1 cellular context compared by ENCODE assay signal in the genomic region with DNA sequence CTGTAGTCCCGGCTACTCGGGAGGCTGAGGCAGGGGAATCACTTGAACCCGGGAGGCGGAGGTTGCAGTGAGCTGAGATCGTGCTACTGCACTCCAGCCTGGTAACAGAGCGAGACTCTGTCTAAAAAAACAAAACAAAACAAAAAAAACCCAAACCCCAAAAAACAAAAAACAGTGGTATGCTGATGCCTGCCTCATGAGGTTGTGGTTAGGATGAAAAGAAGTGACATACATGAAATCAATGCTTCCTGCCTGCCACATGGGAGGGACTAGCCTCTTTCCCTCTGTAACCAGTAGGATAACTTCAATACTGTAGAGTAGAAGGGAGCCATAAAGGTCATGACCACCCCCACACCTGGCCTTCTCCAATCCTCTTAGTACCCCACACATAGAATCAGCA.
TF ChIP-seq lines count a peak whose summit lies in the region.

No MANE protein-coding gene starts in this region.

TF ChIP-seq in K562, 482 proteins besides CTCF, POLR2A, EP300 and RAD21:
- TF ChIP-seq TOE1 (IDR thresholded peaks at IDR 0.05; ENCODE audit: borderline replicate concordance) (0 out of 2 replicates have a peak, but pooled peaks have one; percentile 24), TOE1 (CRISPR knock-in tag; IDR thresholded peaks at IDR 0.05; ENCODE audit: borderline replicate concordance, low read depth) (no peak), HNRNPLL (IDR thresholded peaks at IDR 0.05; ENCODE audit: low read depth, low read length, poor library complexity, severe bottlenecking) (no peak), BCOR (IDR thresholded peaks at IDR 0.05) (0 out of 2 replicates have a peak, but pooled peaks have one; percentile 7), ARNT (IDR thresholded peaks at IDR 0.05) (0 out of 4 replicates have a peak, but pooled peaks of 1 of the 2 experiments have one; percentile 49), ZNF77 (CRISPR knock-in tag; IDR thresholded peaks at IDR 0.05) (no peak), ARID2 (IDR thresholded peaks at IDR 0.05) (0 out of 2 replicates have a peak, but pooled peaks have one; percentile 24), NFATC3 (IDR thresholded peaks at IDR 0.05) (0 out of 2 replicates have a peak, but pooled peaks have one; percentile 29), NBN (IDR thresholded peaks at IDR 0.05; ENCODE audit: low read depth) (peak; percentile 42; the same call in 1 of the 2 replicates), ZNF740 (CRISPR knock-in tag; IDR thresholded peaks at IDR 0.05) (no peak), ZNF740 (tag; IDR thresholded peaks at IDR 0.05) (no peak), ZNF592 (IDR thresholded peaks at IDR 0.05) (no peak), ZNF280B (CRISPR knock-in tag; IDR thresholded peaks at IDR 0.05) (no peak), CXXC5 (CRISPR knock-in tag; IDR thresholded peaks at IDR 0.05) (0 out of 2 replicates have a peak, but pooled peaks have one; percentile 19), FOXO4 (CRISPR knock-in tag; IDR thresholded peaks at IDR 0.05) (no peak), EGR1 (conservative IDR thresholded peaks at IDR 0.05) (0 out of 2 replicates have a peak, but pooled peaks have one; percentile 10), HLTF (IDR thresholded peaks at IDR 0.05) (peak; percentile 84; the same call in 1 of the 2 replicates)
- TF ChIP-seq, protein P1, sequence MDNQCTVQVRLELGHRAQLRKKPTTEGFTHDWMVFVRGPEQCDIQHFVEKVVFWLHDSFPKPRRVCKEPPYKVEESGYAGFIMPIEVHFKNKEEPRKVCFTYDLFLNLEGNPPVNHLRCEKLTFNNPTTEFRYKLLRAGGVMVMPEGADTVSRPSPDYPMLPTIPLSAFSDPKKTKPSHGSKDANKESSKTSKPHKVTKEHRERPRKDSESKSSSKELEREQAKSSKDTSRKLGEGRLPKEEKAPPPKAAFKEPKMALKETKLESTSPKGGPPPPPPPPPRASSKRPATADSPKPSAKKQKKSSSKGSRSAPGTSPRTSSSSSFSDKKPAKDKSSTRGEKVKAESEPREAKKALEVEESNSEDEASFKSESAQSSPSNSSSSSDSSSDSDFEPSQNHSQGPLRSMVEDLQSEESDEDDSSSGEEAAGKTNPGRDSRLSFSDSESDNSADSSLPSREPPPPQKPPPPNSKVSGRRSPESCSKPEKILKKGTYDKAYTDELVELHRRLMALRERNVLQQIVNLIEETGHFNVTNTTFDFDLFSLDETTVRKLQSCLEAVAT (IDR thresholded peaks at IDR 0.05), result peak in 1 of 2 experiments; percentile 81; a peak in 2 of 4 replicates
- TF ChIP-seq, protein P2, sequence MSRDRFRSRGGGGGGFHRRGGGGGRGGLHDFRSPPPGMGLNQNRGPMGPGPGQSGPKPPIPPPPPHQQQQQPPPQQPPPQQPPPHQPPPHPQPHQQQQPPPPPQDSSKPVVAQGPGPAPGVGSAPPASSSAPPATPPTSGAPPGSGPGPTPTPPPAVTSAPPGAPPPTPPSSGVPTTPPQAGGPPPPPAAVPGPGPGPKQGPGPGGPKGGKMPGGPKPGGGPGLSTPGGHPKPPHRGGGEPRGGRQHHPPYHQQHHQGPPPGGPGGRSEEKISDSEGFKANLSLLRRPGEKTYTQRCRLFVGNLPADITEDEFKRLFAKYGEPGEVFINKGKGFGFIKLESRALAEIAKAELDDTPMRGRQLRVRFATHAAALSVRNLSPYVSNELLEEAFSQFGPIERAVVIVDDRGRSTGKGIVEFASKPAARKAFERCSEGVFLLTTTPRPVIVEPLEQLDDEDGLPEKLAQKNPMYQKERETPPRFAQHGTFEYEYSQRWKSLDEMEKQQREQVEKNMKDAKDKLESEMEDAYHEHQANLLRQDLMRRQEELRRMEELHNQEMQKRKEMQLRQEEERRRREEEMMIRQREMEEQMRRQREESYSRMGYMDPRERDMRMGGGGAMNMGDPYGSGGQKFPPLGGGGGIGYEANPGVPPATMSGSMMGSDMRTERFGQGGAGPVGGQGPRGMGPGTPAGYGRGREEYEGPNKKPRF (IDR thresholded peaks at IDR 0.05; ENCODE audit: low read depth, low read length), result no peak
